In the genomic region with DNA sequence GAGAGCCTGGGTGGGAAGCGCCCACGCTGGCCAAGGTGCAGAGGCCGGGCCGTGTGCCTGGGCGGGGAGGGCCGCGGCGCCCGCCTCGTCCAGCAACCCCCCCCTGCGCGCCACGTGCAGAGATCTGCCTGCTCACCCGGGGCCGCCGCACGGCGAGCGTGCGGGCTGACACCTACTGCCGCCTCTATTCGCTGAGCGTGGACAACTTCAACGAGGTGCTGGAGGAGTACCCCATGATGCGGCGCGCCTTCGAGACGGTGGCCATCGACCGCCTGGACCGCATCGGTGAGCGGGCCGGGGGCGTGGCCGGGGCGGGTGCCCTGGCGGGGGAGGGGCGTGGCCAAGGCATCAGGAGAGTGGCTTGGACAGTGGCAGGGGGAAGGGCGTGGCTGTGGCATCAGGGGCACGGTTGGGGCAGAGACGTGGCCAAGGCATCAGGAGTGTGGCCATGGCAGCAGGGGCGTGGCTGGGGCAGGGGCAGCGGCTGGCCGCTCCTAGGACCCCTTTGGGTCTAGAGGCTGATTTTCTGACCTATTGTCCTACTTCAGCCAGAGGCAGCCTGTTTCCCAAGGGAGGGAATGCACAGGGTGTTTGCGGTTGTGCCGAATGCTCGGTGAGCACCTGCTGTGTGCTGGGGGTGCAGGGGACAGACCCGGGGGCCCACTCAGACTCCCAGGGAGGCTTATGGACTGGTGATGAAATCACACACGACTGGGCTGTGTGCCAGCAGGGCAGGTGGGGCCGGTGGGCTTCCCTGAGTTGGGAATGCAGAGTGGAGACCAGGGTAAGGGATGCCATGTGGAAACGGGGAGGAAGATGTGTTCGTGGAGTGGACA, we compare ENCODE assay signal across 2 cellular contexts.
TF ChIP-seq lines count a peak whose summit lies in the region.

No MANE protein-coding gene starts in this region.

TF ChIP-seq in HEK293, 187 proteins besides CTCF, POLR2A, EP300 and RAD21:
- TF ChIP-seq KLF10 (tag by site-specific recombination; IDR thresholded peaks at IDR 0.05) (peak; percentile 50; the same call in 1 of the 2 replicates), KLF1 (tag by site-specific recombination; IDR thresholded peaks at IDR 0.05) (peak; percentile 58; the same call in 1 of the 2 replicates), KLF8 (tag by site-specific recombination; IDR thresholded peaks at IDR 0.05) (peak; percentile 80; the same call in 1 of the 2 replicates), ZNF548 (tag by site-specific recombination; IDR thresholded peaks at IDR 0.05) (no peak), ZBTB21 (tag by site-specific recombination; IDR thresholded peaks at IDR 0.05) (no peak), GLIS1 (tag by site-specific recombination; IDR thresholded peaks at IDR 0.05) (peak; percentile 49), ZNF747 (tag by site-specific recombination; IDR thresholded peaks at IDR 0.05) (no peak)
- TF ChIP-seq, protein P1, sequence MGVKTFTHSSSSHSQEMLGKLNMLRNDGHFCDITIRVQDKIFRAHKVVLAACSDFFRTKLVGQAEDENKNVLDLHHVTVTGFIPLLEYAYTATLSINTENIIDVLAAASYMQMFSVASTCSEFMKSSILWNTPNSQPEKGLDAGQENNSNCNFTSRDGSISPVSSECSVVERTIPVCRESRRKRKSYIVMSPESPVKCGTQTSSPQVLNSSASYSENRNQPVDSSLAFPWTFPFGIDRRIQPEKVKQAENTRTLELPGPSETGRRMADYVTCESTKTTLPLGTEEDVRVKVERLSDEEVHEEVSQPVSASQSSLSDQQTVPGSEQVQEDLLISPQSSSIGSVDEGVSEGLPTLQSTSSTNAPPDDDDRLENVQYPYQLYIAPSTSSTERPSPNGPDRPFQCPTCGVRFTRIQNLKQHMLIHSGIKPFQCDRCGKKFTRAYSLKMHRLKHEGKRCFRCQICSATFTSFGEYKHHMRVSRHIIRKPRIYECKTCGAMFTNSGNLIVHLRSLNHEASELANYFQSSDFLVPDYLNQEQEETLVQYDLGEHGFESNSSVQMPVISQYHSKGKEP (tag by site-specific recombination; IDR thresholded peaks at IDR 0.05): no peak
- TF ChIP-seq, protein P2, sequence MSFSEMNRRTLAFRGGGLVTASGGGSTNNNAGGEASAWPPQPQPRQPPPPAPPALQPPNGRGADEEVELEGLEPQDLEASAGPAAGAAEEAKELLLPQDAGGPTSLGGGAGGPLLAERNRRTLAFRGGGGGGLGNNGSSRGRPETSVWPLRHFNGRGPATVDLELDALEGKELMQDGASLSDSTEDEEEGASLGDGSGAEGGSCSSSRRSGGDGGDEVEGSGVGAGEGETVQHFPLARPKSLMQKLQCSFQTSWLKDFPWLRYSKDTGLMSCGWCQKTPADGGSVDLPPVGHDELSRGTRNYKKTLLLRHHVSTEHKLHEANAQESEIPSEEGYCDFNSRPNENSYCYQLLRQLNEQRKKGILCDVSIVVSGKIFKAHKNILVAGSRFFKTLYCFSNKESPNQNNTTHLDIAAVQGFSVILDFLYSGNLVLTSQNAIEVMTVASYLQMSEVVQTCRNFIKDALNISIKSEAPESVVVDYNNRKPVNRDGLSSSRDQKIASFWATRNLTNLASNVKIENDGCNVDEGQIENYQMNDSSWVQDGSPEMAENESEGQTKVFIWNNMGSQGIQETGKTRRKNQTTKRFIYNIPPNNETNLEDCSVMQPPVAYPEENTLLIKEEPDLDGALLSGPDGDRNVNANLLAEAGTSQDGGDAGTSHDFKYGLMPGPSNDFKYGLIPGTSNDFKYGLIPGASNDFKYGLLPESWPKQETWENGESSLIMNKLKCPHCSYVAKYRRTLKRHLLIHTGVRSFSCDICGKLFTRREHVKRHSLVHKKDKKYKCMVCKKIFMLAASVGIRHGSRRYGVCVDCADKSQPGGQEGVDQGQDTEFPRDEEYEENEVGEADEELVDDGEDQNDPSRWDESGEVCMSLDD (tag by site-specific recombination; IDR thresholded peaks at IDR 0.05): no peak

TF ChIP-seq in H1, 55 proteins besides CTCF, POLR2A, EP300 and RAD21:
- TF ChIP-seq HDAC6 (IDR thresholded peaks at IDR 0.05; ENCODE audit: low read depth, low read length) (no peak), EGR1 (IDR thresholded peaks at IDR 0.05; ENCODE audit: borderline replicate concordance, low read depth, low read length) (0 out of 2 replicates have a peak, but pooled peaks have one; percentile 23)
